1 cellular context compared by ENCODE assay signal in genomic region chr6:40896696-40897095, GRCh38.
TF ChIP-seq lines count a peak whose summit lies in the region.

No MANE protein-coding gene starts in this region.

TF ChIP-seq in HepG2, 621 proteins besides CTCF, POLR2A, EP300 and RAD21 (continued from another document):
- TF ChIP-seq ZNF816 (CRISPR knock-in tag; IDR thresholded peaks at IDR 0.05; ENCODE audit: borderline replicate concordance): no peak
- TF ChIP-seq HNF4G (IDR thresholded peaks at IDR 0.05; ENCODE audit: borderline replicate concordance, low read depth, low read length): peak; percentile 61; the same call in 1 of the 2 replicates
- no peak for TF ChIP-seq HNF4G (CRISPR knock-in tag; IDR thresholded peaks at IDR 0.05; ENCODE audit: borderline replicate concordance, low read depth)
- TF ChIP-seq ZNF296 (CRISPR knock-in tag; conservative IDR thresholded peaks at IDR 0.05): no peak
- no peak for TF ChIP-seq CSRNP2 (CRISPR knock-in tag; conservative IDR thresholded peaks at IDR 0.05; ENCODE audit: low read depth)
- TF ChIP-seq NFYC (CRISPR knock-in tag; IDR thresholded peaks at IDR 0.05): no peak
- TF ChIP-seq LCORL (IDR thresholded peaks at IDR 0.05): no peak
- TF ChIP-seq LCORL (CRISPR knock-in tag; IDR thresholded peaks at IDR 0.05): peak; percentile 66; the same call in 1 of the 2 replicates
- no peak for TF ChIP-seq MXD4 (CRISPR knock-in tag; IDR thresholded peaks at IDR 0.05)
- no peak for TF ChIP-seq ZNF580 (CRISPR knock-in tag; IDR thresholded peaks at IDR 0.05; ENCODE audit: borderline replicate concordance, low read depth)
- no peak for TF ChIP-seq SOX13 (IDR thresholded peaks at IDR 0.05)
- peak in 1 of 2 experiments; percentile 95; a peak in 2 of 4 replicates for TF ChIP-seq SOX13 (CRISPR knock-in tag; conservative IDR thresholded peaks at IDR 0.05 in 1 of 2, IDR thresholded peaks at IDR 0.05 in 1 of 2)
- no peak for TF ChIP-seq NFIB (CRISPR knock-in tag; IDR thresholded peaks at IDR 0.05; ENCODE audit: borderline replicate concordance)
- TF ChIP-seq ZNF543 (CRISPR knock-in tag; IDR thresholded peaks at IDR 0.05): no peak
- 0 out of 2 replicates have a peak, but pooled peaks have one; percentile 5 for TF ChIP-seq ZNF564 (CRISPR knock-in tag; IDR thresholded peaks at IDR 0.05)
- TF ChIP-seq TAF1 (CRISPR knock-in tag; IDR thresholded peaks at IDR 0.05): no peak
- no peak for TF ChIP-seq MNT (IDR thresholded peaks at IDR 0.05)
- no peak for TF ChIP-seq MEIS2 (CRISPR knock-in tag; IDR thresholded peaks at IDR 0.05)
- TF ChIP-seq MEIS1 (CRISPR knock-in tag; IDR thresholded peaks at IDR 0.05; ENCODE audit: borderline replicate concordance): no peak
- TF ChIP-seq ZBTB34 (CRISPR knock-in tag; IDR thresholded peaks at IDR 0.05): peak; percentile 100
- no peak for TF ChIP-seq ZNF788 (CRISPR knock-in tag; IDR thresholded peaks at IDR 0.05; ENCODE audit: borderline replicate concordance)
- no peak for TF ChIP-seq ZBTB44 (CRISPR knock-in tag; IDR thresholded peaks at IDR 0.05)
- TF ChIP-seq ZNF775 (CRISPR knock-in tag; IDR thresholded peaks at IDR 0.05; ENCODE audit: borderline replicate concordance): no peak
- TF ChIP-seq SNAI1 (CRISPR knock-in tag; IDR thresholded peaks at IDR 0.05; ENCODE audit: borderline replicate concordance): no peak
- no peak for TF ChIP-seq ZNF879 (CRISPR knock-in tag; IDR thresholded peaks at IDR 0.05)
- no peak for TF ChIP-seq FOXA1 (IDR thresholded peaks at IDR 0.05)
- no peak for TF ChIP-seq FOXA1 (CRISPR knock-in tag; IDR thresholded peaks at IDR 0.05)
- TF ChIP-seq SOX5 (CRISPR knock-in tag; IDR thresholded peaks at IDR 0.05; ENCODE audit: borderline replicate concordance): peak; percentile 80; the same call in 1 of the 2 replicates
- peak; percentile 18; the same call in 1 of the 2 replicates for TF ChIP-seq CEBPG (CRISPR knock-in tag; IDR thresholded peaks at IDR 0.05)
- TF ChIP-seq ISL2 (CRISPR knock-in tag; IDR thresholded peaks at IDR 0.05): peak; percentile 77
- TF ChIP-seq FOXP1 (IDR thresholded peaks at IDR 0.05): no peak
- TF ChIP-seq FOXP1 (CRISPR knock-in tag; IDR thresholded peaks at IDR 0.05): peak; percentile 21; the same call in 1 of the 2 replicates
- no peak for TF ChIP-seq ZNF281 (CRISPR knock-in tag; IDR thresholded peaks at IDR 0.05; ENCODE audit: borderline replicate concordance)
- TF ChIP-seq SP140L (CRISPR knock-in tag; IDR thresholded peaks at IDR 0.05; ENCODE audit: borderline replicate concordance): no peak
- TF ChIP-seq TRIM24 (CRISPR knock-in tag; IDR thresholded peaks at IDR 0.05): no peak
- 0 out of 2 replicates have a peak, but pooled peaks have one; percentile 27 for TF ChIP-seq ZMYM4 (CRISPR knock-in tag; IDR thresholded peaks at IDR 0.05)
- peak; percentile 71 for TF ChIP-seq NCOA2 (CRISPR knock-in tag; IDR thresholded peaks at IDR 0.05)
- peak; percentile 75; the same call in 1 of the 2 replicates for TF ChIP-seq CREM (IDR thresholded peaks at IDR 0.05)
- no peak for TF ChIP-seq CREM (CRISPR knock-in tag; IDR thresholded peaks at IDR 0.05)
- TF ChIP-seq ISX (CRISPR knock-in tag; conservative IDR thresholded peaks at IDR 0.05): no peak
- TF ChIP-seq POLR2G (IDR thresholded peaks at IDR 0.05; ENCODE audit: low read depth, low read length): 0 out of 2 replicates have a peak, but pooled peaks have one; percentile 16
- no peak for TF ChIP-seq ZNF781 (CRISPR knock-in tag; IDR thresholded peaks at IDR 0.05; ENCODE audit: borderline replicate concordance, not compliant biosample characterization)
- no peak for TF ChIP-seq HMG20B (CRISPR knock-in tag; conservative IDR thresholded peaks at IDR 0.05)
- TF ChIP-seq MAFG (CRISPR knock-in tag; IDR thresholded peaks at IDR 0.05): no peak
- TF ChIP-seq TFAP4 (IDR thresholded peaks at IDR 0.05; ENCODE audit: borderline replicate concordance, low read depth): 0 out of 2 replicates have a peak, but pooled peaks have one; percentile 9
- TF ChIP-seq ZNF468 (CRISPR knock-in tag; IDR thresholded peaks at IDR 0.05): no peak
TF ChIP-seq in HepG2: peak in this region for 43.
